In the genomic region with DNA sequence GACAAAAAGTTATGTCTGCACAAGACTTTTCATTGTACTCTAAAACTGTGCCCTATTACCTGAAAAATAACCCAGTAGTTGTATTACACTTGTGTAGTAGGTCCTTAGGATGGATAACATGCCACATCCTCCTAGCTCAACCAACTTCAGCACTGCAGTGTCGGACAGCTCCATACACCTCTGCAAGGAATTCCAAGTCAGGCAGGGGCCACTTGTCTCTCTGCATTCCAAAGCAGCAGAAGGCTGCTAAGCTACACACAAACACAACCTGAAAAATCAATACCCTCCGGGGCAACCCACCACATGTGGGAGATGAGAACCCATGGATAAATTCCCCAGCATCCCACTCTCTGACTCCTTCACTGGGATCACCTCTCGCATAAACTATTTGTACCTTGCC, we compare ENCODE assay signal across 1 cellular context.
TF ChIP-seq lines count a peak whose summit lies in the region.

No MANE protein-coding gene starts in this region.

TF ChIP-seq in K562, 482 proteins besides CTCF, POLR2A, EP300 and RAD21 (continued from another document):
- TF ChIP-seq, protein P1, sequence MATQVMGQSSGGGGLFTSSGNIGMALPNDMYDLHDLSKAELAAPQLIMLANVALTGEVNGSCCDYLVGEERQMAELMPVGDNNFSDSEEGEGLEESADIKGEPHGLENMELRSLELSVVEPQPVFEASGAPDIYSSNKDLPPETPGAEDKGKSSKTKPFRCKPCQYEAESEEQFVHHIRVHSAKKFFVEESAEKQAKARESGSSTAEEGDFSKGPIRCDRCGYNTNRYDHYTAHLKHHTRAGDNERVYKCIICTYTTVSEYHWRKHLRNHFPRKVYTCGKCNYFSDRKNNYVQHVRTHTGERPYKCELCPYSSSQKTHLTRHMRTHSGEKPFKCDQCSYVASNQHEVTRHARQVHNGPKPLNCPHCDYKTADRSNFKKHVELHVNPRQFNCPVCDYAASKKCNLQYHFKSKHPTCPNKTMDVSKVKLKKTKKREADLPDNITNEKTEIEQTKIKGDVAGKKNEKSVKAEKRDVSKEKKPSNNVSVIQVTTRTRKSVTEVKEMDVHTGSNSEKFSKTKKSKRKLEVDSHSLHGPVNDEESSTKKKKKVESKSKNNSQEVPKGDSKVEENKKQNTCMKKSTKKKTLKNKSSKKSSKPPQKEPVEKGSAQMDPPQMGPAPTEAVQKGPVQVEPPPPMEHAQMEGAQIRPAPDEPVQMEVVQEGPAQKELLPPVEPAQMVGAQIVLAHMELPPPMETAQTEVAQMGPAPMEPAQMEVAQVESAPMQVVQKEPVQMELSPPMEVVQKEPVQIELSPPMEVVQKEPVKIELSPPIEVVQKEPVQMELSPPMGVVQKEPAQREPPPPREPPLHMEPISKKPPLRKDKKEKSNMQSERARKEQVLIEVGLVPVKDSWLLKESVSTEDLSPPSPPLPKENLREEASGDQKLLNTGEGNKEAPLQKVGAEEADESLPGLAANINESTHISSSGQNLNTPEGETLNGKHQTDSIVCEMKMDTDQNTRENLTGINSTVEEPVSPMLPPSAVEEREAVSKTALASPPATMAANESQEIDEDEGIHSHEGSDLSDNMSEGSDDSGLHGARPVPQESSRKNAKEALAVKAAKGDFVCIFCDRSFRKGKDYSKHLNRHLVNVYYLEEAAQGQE (CRISPR knock-in tag; IDR thresholded peaks at IDR 0.05; ENCODE audit: low read depth), result peak; percentile 94
- TF ChIP-seq LEF1 (IDR thresholded peaks at IDR 0.05) (no peak), EHMT2 (IDR thresholded peaks at IDR 0.05) (peak; percentile 98)
- TF ChIP-seq, protein P2, sequence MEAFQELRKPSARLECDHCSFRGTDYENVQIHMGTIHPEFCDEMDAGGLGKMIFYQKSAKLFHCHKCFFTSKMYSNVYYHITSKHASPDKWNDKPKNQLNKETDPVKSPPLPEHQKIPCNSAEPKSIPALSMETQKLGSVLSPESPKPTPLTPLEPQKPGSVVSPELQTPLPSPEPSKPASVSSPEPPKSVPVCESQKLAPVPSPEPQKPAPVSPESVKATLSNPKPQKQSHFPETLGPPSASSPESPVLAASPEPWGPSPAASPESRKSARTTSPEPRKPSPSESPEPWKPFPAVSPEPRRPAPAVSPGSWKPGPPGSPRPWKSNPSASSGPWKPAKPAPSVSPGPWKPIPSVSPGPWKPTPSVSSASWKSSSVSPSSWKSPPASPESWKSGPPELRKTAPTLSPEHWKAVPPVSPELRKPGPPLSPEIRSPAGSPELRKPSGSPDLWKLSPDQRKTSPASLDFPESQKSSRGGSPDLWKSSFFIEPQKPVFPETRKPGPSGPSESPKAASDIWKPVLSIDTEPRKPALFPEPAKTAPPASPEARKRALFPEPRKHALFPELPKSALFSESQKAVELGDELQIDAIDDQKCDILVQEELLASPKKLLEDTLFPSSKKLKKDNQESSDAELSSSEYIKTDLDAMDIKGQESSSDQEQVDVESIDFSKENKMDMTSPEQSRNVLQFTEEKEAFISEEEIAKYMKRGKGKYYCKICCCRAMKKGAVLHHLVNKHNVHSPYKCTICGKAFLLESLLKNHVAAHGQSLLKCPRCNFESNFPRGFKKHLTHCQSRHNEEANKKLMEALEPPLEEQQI (IDR thresholded peaks at IDR 0.05), result 0 out of 2 replicates have a peak, but pooled peaks have one; percentile 42
- TF ChIP-seq, protein P3, sequence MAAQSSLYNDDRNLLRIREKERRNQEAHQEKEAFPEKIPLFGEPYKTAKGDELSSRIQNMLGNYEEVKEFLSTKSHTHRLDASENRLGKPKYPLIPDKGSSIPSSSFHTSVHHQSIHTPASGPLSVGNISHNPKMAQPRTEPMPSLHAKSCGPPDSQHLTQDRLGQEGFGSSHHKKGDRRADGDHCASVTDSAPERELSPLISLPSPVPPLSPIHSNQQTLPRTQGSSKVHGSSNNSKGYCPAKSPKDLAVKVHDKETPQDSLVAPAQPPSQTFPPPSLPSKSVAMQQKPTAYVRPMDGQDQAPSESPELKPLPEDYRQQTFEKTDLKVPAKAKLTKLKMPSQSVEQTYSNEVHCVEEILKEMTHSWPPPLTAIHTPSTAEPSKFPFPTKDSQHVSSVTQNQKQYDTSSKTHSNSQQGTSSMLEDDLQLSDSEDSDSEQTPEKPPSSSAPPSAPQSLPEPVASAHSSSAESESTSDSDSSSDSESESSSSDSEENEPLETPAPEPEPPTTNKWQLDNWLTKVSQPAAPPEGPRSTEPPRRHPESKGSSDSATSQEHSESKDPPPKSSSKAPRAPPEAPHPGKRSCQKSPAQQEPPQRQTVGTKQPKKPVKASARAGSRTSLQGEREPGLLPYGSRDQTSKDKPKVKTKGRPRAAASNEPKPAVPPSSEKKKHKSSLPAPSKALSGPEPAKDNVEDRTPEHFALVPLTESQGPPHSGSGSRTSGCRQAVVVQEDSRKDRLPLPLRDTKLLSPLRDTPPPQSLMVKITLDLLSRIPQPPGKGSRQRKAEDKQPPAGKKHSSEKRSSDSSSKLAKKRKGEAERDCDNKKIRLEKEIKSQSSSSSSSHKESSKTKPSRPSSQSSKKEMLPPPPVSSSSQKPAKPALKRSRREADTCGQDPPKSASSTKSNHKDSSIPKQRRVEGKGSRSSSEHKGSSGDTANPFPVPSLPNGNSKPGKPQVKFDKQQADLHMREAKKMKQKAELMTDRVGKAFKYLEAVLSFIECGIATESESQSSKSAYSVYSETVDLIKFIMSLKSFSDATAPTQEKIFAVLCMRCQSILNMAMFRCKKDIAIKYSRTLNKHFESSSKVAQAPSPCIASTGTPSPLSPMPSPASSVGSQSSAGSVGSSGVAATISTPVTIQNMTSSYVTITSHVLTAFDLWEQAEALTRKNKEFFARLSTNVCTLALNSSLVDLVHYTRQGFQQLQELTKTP (IDR thresholded peaks at IDR 0.05; ENCODE audit: low read depth in 1 of 2, partially characterized antibody in 2 of 2), result peak in 1 of 2 experiments; percentile 83
